17 cellular contexts compared by ENCODE assay signal in the genomic region with DNA sequence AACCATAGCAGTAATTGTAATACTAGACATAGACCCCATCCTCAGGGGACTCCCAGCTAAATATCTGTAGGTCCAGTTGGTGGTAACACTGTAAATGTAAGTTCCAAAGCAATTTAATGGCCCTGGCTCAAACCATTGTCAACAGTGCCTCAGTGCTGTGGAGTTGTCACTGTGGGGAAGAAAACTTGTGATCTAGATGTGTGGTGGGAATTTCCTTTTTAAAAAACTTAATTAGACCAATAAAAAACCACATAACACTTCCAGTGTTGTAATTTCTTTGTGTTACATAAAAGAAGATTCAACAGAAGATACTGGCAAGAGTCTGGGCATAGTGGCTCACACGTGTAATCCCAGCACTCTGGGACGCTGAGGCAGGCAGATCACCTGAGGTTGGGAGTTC.
DNase-seq lines count a peak whose midpoint lies in the region; ATAC-seq, FAIRE-seq and TF ChIP-seq lines count a peak whose summit lies in the region.
"Had no signal": no experiment of that assay in that cellular context is flagged by ENCODE, and none has a peak within 500 bp of the region (broad histone marks: within the 10 kb centered on the region; RNA-seq: fewer than 3 reads in every experiment).

No MANE protein-coding gene starts in this region.

- no peak overlapping the region for H3K4me2 ChIP-seq in GM12878 (ENCODE audit: control insufficient read depth, insufficient read depth)
- H3K4me2 ChIP-seq in SK-N-SH, result no peak overlapping the region

- H4K20me1 ChIP-seq in GM12878 (ENCODE audit: control insufficient read depth, insufficient read depth) (no peaks in the 10 kb centered on the region), SK-N-SH (ENCODE audit: insufficient read depth) (no peaks in the 10 kb centered on the region)

- H3K9ac ChIP-seq in GM12878 (ENCODE audit: control insufficient read depth, insufficient read depth, low read length), result no peak overlapping the region
- no peak overlapping the region for H3K9ac ChIP-seq in SK-N-SH

- in situ Hi-C loops in GM12878 (cut with MboI), result no loop called here

- H3K27ac Mint-ChIP-seq in mesothelial cell of epicardium, result peak overlapping the region; percentile 92
- H3K27ac Mint-ChIP-seq: B cell, H9, IgD-negative memory B cell had no signal

- TF ChIP-seq POLR2A in GM12878 (IDR thresholded peaks at IDR 0.05; ENCODE audit: low read depth, low read length), result no peak

- H3K9me2 ChIP-seq in SK-N-SH, result no peaks in the 10 kb centered on the region

- H3K27me3 ChIP-seq in GM12878 (replicated peaks in 1 of 2; ENCODE audit: control insufficient read depth in 2 of 2, insufficient read depth in 2 of 2, low read length in 1 of 2) (no peaks in the 10 kb centered on the region), SK-N-SH (ENCODE audit: insufficient read depth) (no peaks in the 10 kb centered on the region), heart right ventricle (peaks cover 0 to 8% (median 0%) of the 10 kb centered on the region in 7 donors)

- RAD21 ChIA-PET in GM12878 (lab: Charles Lee; ENCODE audit: unreplicated experiment), result interaction anchor here (0.7 to 3.1 kb wide), 9 partner anchors 15 to 309 kb away, joined by 3 to 17 read pairs (median 4); no protein-coding TSS in a partner anchor

- H3K79me2 ChIP-seq in GM12878 (ENCODE audit: control insufficient read depth, insufficient read depth, low read length), result no peaks in the 10 kb centered on the region
- H3K79me2 ChIP-seq in SK-N-SH (ENCODE audit: insufficient read depth), result no peaks in the 10 kb centered on the region

- H3K4me3 ChIP-seq in GM12878, result no peak overlapping the region
- no peak overlapping the region for H3K4me3 ChIP-seq in SK-N-SH (ENCODE audit: low read depth in 2 of 2, low read length in 1 of 2)
- H3K4me3 ChIP-seq in heart right ventricle, result no peak overlapping the region

- no peak for FAIRE-seq in GM12878 (lab: Jason Lieb, UNC)
- FAIRE-seq: D721Med, G401.6, H1, HTR-8/SVneo had no signal

- no peaks in the 10 kb centered on the region for H3K9me3 ChIP-seq in GM12878 (replicated peaks; ENCODE audit: control insufficient read depth, insufficient read depth, low read length)
- no peaks in the 10 kb centered on the region for H3K9me3 ChIP-seq in SK-N-SH
- no peaks in the 10 kb centered on the region for H3K9me3 ChIP-seq in heart right ventricle

- H3F3A ChIP-seq in SK-N-SH (replicated peaks; ENCODE audit: insufficient read depth), result no peaks in the 10 kb centered on the region

- H2AFZ ChIP-seq in GM12878 (ENCODE audit: control insufficient read depth, low read depth, low read length), result no peak overlapping the region
- no peak overlapping the region for H2AFZ ChIP-seq in SK-N-SH (ENCODE audit: low read depth)

- TF ChIP-seq RAD21 in GM12878 (IDR thresholded peaks at IDR 0.05; ENCODE audit: insufficient read depth, low read depth, low read length) (no peak), SK-N-SH (IDR thresholded peaks at IDR 0.05; ENCODE audit: low read length) (no peak)

- no peaks in the 10 kb centered on the region for H3K27me3 Mint-ChIP-seq in mesothelial cell of epicardium (ENCODE audit: low read depth)

- no peaks in the 10 kb centered on the region for H3K36me3 Mint-ChIP-seq in mesothelial cell of epicardium
- H3K36me3 Mint-ChIP-seq: CD8-positive, alpha-beta memory T cell; IgD-negative memory B cell had no signal

- intact Hi-C loops in GM12878 (cut with micrococcal nuclease; ENCODE audit: unreplicated experiment), result no loop called here
- intact Hi-C loops in heart right ventricle (cut with DNase I), result no loop called here
- intact Hi-C loops in Right ventricle myocardium superior (cut with DNase I), result no loop called here

- BruUV-seq in GM12878 (replicated peaks; lab: Mats Ljungman, UMichigan), result no TSS peak

- DNase-seq in GF-D8 (lab: John Stamatoyannopoulos, UW) (peak; percentile 2), GM12878 (ENCODE audit: low read depth, low spot score) (no peak), mesothelial cell of epicardium (ENCODE audit: low spot score in 2 of 2, unreplicated experiment in 2 of 2) (no peak), SK-N-SH (no peak), heart right ventricle (no peak), Right ventricle myocardium superior (no peak)
- DNase-seq: C1 segment of cervical spinal cord; CD4-positive, CD25-positive, alpha-beta regulatory T cell; CD8-positive, alpha-beta memory T cell; COR-L47; H9 had no signal

- no peak overlapping the region for H3K4me3 Mint-ChIP-seq in mesothelial cell of epicardium
- H3K4me3 Mint-ChIP-seq: B cell; CD8-positive, alpha-beta memory T cell; H9; IgD-negative memory B cell had no signal

- H3K36me3 ChIP-seq in GM12878 (ENCODE audit: control insufficient read depth in 2 of 2, insufficient read depth in 2 of 2, low read length in 1 of 2) (no peaks in the 10 kb centered on the region), SK-N-SH (replicated peaks in 1 of 2; ENCODE audit: control insufficient read depth in 1 of 2, insufficient read depth in 2 of 2, low read length in 1 of 2) (no peaks in the 10 kb centered on the region), heart right ventricle (no peaks in the 10 kb centered on the region)

- CTCF ChIA-PET in GM12878 (lab: Yijun Ruan, JAX), result interaction anchor here (0.8 to 2.3 kb wide), 8 partner anchors 14 to 97 kb away, joined by 4 to 12 read pairs (median 5); no protein-coding TSS in a partner anchor
- CTCF ChIA-PET in SK-N-SH (lab: Yijun Ruan, JAX), result interaction anchor here (2.2 kb wide), 1 partner anchor 27 kb away, joined by 8 read pairs; no protein-coding TSS in a partner anchor

- TF ChIP-seq CTCF in GM12878 (IDR thresholded peaks at IDR 0.05 in 2 of 3, conservative IDR thresholded peaks at IDR 0.05 in 1 of 3; ENCODE audit: control insufficient read depth in 2 of 3, extremely low read depth in 1 of 3, insufficient read depth in 1 of 3, low read depth in 3 of 3, low read length in 3 of 3) (no peak), mesothelial cell of epicardium (IDR thresholded peaks at IDR 0.05; ENCODE audit: unreplicated experiment) (no peak), SK-N-SH (IDR thresholded peaks at IDR 0.05) (no peak), heart right ventricle (IDR thresholded peaks at IDR 0.05) (no peak)

- TF ChIP-seq EP300 in GM12878 (IDR thresholded peaks at IDR 0.05; ENCODE audit: borderline replicate concordance in 1 of 2, control insufficient read depth in 1 of 2, low read depth in 2 of 2, low read length in 2 of 2), result no peak
- TF ChIP-seq EP300 in SK-N-SH (IDR thresholded peaks at IDR 0.05; ENCODE audit: borderline replicate concordance in 1 of 2, low read depth in 1 of 2, low read length in 1 of 2), result no peak

- 86% methylated on average over 2 of the region's 2 CpGs for WGBS in GM12878 (ENCODE audit: insufficient coverage, insufficient replicate concordance, low lambda C conversion rate, missing lambda C conversion rate)
- 72% methylated on average over 2 of the region's 2 CpGs for WGBS in SK-N-SH (ENCODE audit: low lambda C conversion rate)
- WGBS in heart right ventricle, 2 donors, result 73 to 79% methylated on average over 2 of the region's 2 CpGs

- peaks cover 50% of the 10 kb centered on the region for H3K4me1 Mint-ChIP-seq in mesothelial cell of epicardium
- H3K4me1 Mint-ChIP-seq: B cell, IgD-negative memory B cell had no signal

- SMC1A ChIA-PET in GM12878 (lab: Charles Lee; ENCODE audit: uncharacterized antibody, unreplicated experiment), result interaction anchor here (0.7 to 4.4 kb wide), 17 partner anchors 9 to 336 kb away, joined by 3 to 21 read pairs (median 5); no protein-coding TSS in a partner anchor

- POLR2A ChIA-PET in GM12878 (lab: Charles Lee) (interaction anchor here (1.0 to 2.2 kb wide), 7 partner anchors 10 to 67 kb away, joined by 3 to 7 read pairs (median 5); no protein-coding TSS in a partner anchor), SK-N-SH (lab: Yijun Ruan, JAX) (no interaction called here)

- H3K27ac ChIP-seq in GM12878 (ENCODE audit: control insufficient read depth, insufficient read depth) (no peak overlapping the region; the same call in 1 of the 2 replicates), SK-N-SH (ENCODE audit: low read depth in 2 of 2, low read length in 1 of 2) (no peak overlapping the region), heart right ventricle (no peak overlapping the region)

- H3K4me1 ChIP-seq in GM12878 (ENCODE audit: control insufficient read depth, insufficient read depth, low read length) (peaks cover 22% of the 10 kb centered on the region), SK-N-SH (ENCODE audit: control insufficient read depth in 1 of 2, insufficient read depth in 2 of 2, low read depth in 1 of 2, low read length in 1 of 2) (peaks cover 0 to 2% of the 10 kb centered on the region in 2 experiments; a peak in 2 of 4 replicates), heart right ventricle (peaks cover 0 to 46% (median 15%) of the 10 kb centered on the region in 9 donors)

- no peaks in the 10 kb centered on the region for H3K9me3 Mint-ChIP-seq in mesothelial cell of epicardium
- H3K9me3 Mint-ChIP-seq: CD4-positive, CD25-positive, alpha-beta regulatory T cell; CD8-positive, alpha-beta memory T cell; H9; IgD-negative memory B cell had no signal

- ATAC-seq in GM12878 (no peak), heart right ventricle (no peak), Right ventricle myocardium superior (ENCODE audit: poor library complexity) (no peak)

TF ChIP-seq in GM12878, 131 proteins besides CTCF, POLR2A, EP300 and RAD21 (continues in another document):
- TF ChIP-seq RBBP5 (conservative IDR thresholded peaks at IDR 0.05) (no peak), TAF1 (IDR thresholded peaks at IDR 0.05; ENCODE audit: borderline replicate concordance, low read depth, low read length) (no peak), IRF4 (IDR thresholded peaks at IDR 0.05; ENCODE audit: low read depth, low read length) (no peak), MTA2 (IDR thresholded peaks at IDR 0.05; ENCODE audit: low read depth) (peak; percentile 73), IKZF2 (IDR thresholded peaks at IDR 0.05) (peak; percentile 25 to 30; a peak in 1 of 4 replicates), MEF2B (IDR thresholded peaks at IDR 0.05; ENCODE audit: partially characterized antibody, poor library complexity, severe bottlenecking) (peak; percentile 25), KLF5 (IDR thresholded peaks at IDR 0.05; ENCODE audit: partially characterized antibody) (no peak)

TF ChIP-seq in SK-N-SH, 30 proteins besides CTCF, POLR2A, EP300 and RAD21 (continues in another document):
- TF ChIP-seq RXRA (IDR thresholded peaks at IDR 0.05; ENCODE audit: borderline replicate concordance, low read depth) (no peak), RFX5 (IDR thresholded peaks at IDR 0.05; ENCODE audit: low read length) (no peak), TAF1 (IDR thresholded peaks at IDR 0.05; ENCODE audit: borderline replicate concordance, low read depth, low read length) (no peak), NRF1 (IDR thresholded peaks at IDR 0.05; ENCODE audit: low read depth, low read length) (no peak), YY1 (IDR thresholded peaks at IDR 0.05; ENCODE audit: low read depth) (no peak)
- TF ChIP-seq, protein P1, sequence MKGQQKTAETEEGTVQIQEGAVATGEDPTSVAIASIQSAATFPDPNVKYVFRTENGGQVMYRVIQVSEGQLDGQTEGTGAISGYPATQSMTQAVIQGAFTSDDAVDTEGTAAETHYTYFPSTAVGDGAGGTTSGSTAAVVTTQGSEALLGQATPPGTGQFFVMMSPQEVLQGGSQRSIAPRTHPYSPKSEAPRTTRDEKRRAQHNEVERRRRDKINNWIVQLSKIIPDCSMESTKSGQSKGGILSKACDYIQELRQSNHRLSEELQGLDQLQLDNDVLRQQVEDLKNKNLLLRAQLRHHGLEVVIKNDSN (IDR thresholded peaks at IDR 0.05; ENCODE audit: borderline replicate concordance, low read depth), result no peak
